ENCODE assay signal across 26 cellular contexts in genomic region chr20:38895098-38895949, GRCh38. TPM values are rescaled to one million over a fixed set of nuclear protein-coding genes. Genes with fewer than 3 reads are reported as not detected.
DNase-seq lines count a peak whose midpoint lies in the region; ATAC-seq and TF ChIP-seq lines count a peak whose summit lies in the region.
"Had no signal": no experiment of that assay in that cellular context is flagged by ENCODE, and none has a peak within 500 bp of the region (broad histone marks: within the 10 kb centered on the region; RNA-seq: fewer than 3 reads in every experiment).

No MANE protein-coding gene starts in this region.

- no peak overlapping the region for H3K9ac ChIP-seq in OCI-LY3 (ENCODE audit: low read length)

- ATAC-seq in stimulated activated naive B cell treated with anti-CD40 and anti-IgM and Interleukin-4, amounts not matched to agents 10 μg/mL and 1 μg/mL and 100 μg/mL, for 72 hours (replicated peaks), result no peak
- ATAC-seq in aorta (ENCODE audit: low FRiP score) (no peak), HG03520 (IDR thresholded peaks at IDR 0.05; ENCODE audit: unreplicated experiment) (no peak)
- ATAC-seq: activated CD4-positive, alpha-beta T cell treated with anti-CD3 and anti-CD28 coated beads for 36 hours; CD8-positive, alpha-beta T cell had no signal

- DNase-seq in activated CD4-positive, alpha-beta memory T cell treated with anti-CD3 and anti-CD28 coated beads for 36 hours, result no peak
- no peak for DNase-seq in activated CD4-positive, alpha-beta memory T cell treated with anti-CD3 and anti-CD28 coated beads, Interleukin-2, amount 10 ng/mL, durations not matched to agents 7 days and 5 days
- DNase-seq in dorsolateral prefrontal cortex, result no peak
- no peak for DNase-seq in stimulated activated naive B cell treated with anti-CD40 and anti-IgM and Interleukin-4, amounts not matched to agents 10 μg/mL and 1 μg/mL and 100 μg/mL, for 72 hours
- DNase-seq in aorta, result no peak
- DNase-seq in effector CD8-positive, alpha-beta T cell (lab: John Stamatoyannopoulos, UW), result no peak
- DNase-seq: activated CD4-positive, alpha-beta T cell treated with anti-CD3 and anti-CD28 coated beads for 36 hours; activated naive CD4-positive, alpha-beta T cell treated with anti-CD3 and anti-CD28 coated beads for 36 hours; activated T-cell treated with anti-CD3 and anti-CD28 coated beads, Interleukin-2, amount 50 U/mL, for 1 hour; AML-193; brain microvascular endothelial cell; CD8-positive, alpha-beta T cell; DMS153; hypothalamus; left cardiac atrium; NCI-H1048; NCI-H446; NCI-H774; SIG-M5; stimulated activated naive CD4-positive, alpha-beta T cell; SW 1271; T1000 had no signal

- H3K27ac ChIP-seq in OCI-LY3 (ENCODE audit: low read length), result peak overlapping the region; percentile 95; the same call in 1 of the 2 replicates
- H3K27ac ChIP-seq in dorsolateral prefrontal cortex, result peak overlapping the region in 56 of 59 donors; percentile 2 to 100 (median 99)
- no peak overlapping the region for H3K27ac ChIP-seq in aorta (ENCODE audit: low read depth in 1 of 2, low read length in 2 of 2)
- H3K27ac ChIP-seq: brain microvascular endothelial cell, epithelial cell of prostate, VCaP had no signal

- H3K9me3 ChIP-seq in OCI-LY3 (ENCODE audit: insufficient read depth, low read length) (no peaks in the 10 kb centered on the region), aorta (ENCODE audit: control insufficient read depth, low read length) (no peaks in the 10 kb centered on the region)

- H3K36me3 ChIP-seq in OCI-LY3 (replicated peaks; ENCODE audit: low read depth, low read length) (peaks cover 63% of the 10 kb centered on the region), aorta (ENCODE audit: control insufficient read depth in 1 of 2, insufficient read depth in 2 of 2, low read length in 1 of 2) (no peaks in the 10 kb centered on the region)
- H3K36me3 ChIP-seq: brain microvascular endothelial cell had no signal

- H3K79me2 ChIP-seq in OCI-LY3 (ENCODE audit: low read length), result peaks cover 93% of the 10 kb centered on the region

- H3K4me3 ChIP-seq in OCI-LY3 (ENCODE audit: low read length) (no peak overlapping the region), dorsolateral prefrontal cortex (no peak overlapping the region), aorta (ENCODE audit: low read length in 2 of 2) (no peak overlapping the region)

- peaks cover 45% of the 10 kb centered on the region for H3K4me1 Mint-ChIP-seq in activated CD4-positive, alpha-beta memory T cell treated with anti-CD3 and anti-CD28 coated beads for 36 hours (ENCODE audit: low read depth)
- peaks cover 48% of the 10 kb centered on the region for H3K4me1 Mint-ChIP-seq in activated CD4-positive, alpha-beta memory T cell treated with anti-CD3 and anti-CD28 coated beads, Interleukin-2, amount 10 ng/mL, durations not matched to agents 7 days and 5 days
- peaks cover 42 to 50% of the 10 kb centered on the region in 2 donors for H3K4me1 Mint-ChIP-seq in stimulated activated naive B cell treated with anti-CD40 and anti-IgM and Interleukin-4, amounts not matched to agents 10 μg/mL and 1 μg/mL and 100 μg/mL, for 72 hours

- peaks cover 45% of the 10 kb centered on the region for H3K36me3 Mint-ChIP-seq in activated CD4-positive, alpha-beta memory T cell treated with anti-CD3 and anti-CD28 coated beads for 36 hours
- H3K36me3 Mint-ChIP-seq in activated CD4-positive, alpha-beta memory T cell treated with anti-CD3 and anti-CD28 coated beads, Interleukin-2, amount 10 ng/mL, durations not matched to agents 7 days and 5 days (ENCODE audit: low read depth), result peaks cover 37% of the 10 kb centered on the region
- H3K36me3 Mint-ChIP-seq in stimulated activated naive B cell treated with anti-CD40 and anti-IgM and Interleukin-4, amounts not matched to agents 10 μg/mL and 1 μg/mL and 100 μg/mL, for 72 hours, result peaks cover 43 to 61% of the 10 kb centered on the region in 2 donors

- H3K4me3 Mint-ChIP-seq in activated CD4-positive, alpha-beta memory T cell treated with anti-CD3 and anti-CD28 coated beads for 36 hours, result no peak overlapping the region
- no peak overlapping the region for H3K4me3 Mint-ChIP-seq in activated CD4-positive, alpha-beta memory T cell treated with anti-CD3 and anti-CD28 coated beads, Interleukin-2, amount 10 ng/mL, durations not matched to agents 7 days and 5 days
- no peak overlapping the region for H3K4me3 Mint-ChIP-seq in stimulated activated naive B cell treated with anti-CD40 and anti-IgM and Interleukin-4, amounts not matched to agents 10 μg/mL and 1 μg/mL and 100 μg/mL, for 72 hours
- H3K4me3 Mint-ChIP-seq: activated CD4-positive, alpha-beta T cell treated with anti-CD3 and anti-CD28 coated beads for 36 hours; activated naive CD4-positive, alpha-beta T cell treated with anti-CD3 and anti-CD28 coated beads for 36 hours; CD8-positive, alpha-beta T cell had no signal

- POLR2A ChIA-PET in activated CD4-positive, alpha-beta memory T cell treated with anti-CD3 and anti-CD28 coated beads for 36 hours (lab: Charles Lee), result interaction anchor here (1.3 kb wide), 1 partner anchor 89 kb away, joined by 3 read pairs; no protein-coding TSS in a partner anchor
- POLR2A ChIA-PET in activated CD4-positive, alpha-beta memory T cell treated with anti-CD3 and anti-CD28 coated beads, Interleukin-2, amount 10 ng/mL, durations not matched to agents 7 days and 5 days (lab: Charles Lee), result interaction anchor here (1.1 kb wide), 1 partner anchor 20 kb away, joined by 3 read pairs; no protein-coding TSS in a partner anchor

- 73% methylated on average over 9 of the region's 9 CpGs for WGBS in aorta, 2 donors

- H2AFZ ChIP-seq in OCI-LY3 (ENCODE audit: low read depth, low read length), result no peak overlapping the region

- H4K20me1 ChIP-seq in OCI-LY3 (ENCODE audit: insufficient read depth, low read length), result peaks cover 20% of the 10 kb centered on the region

- peak overlapping the region; percentile 33 for H3K27ac Mint-ChIP-seq in activated CD4-positive, alpha-beta memory T cell treated with anti-CD3 and anti-CD28 coated beads for 36 hours
- H3K27ac Mint-ChIP-seq in activated CD4-positive, alpha-beta memory T cell treated with anti-CD3 and anti-CD28 coated beads, Interleukin-2, amount 10 ng/mL, durations not matched to agents 7 days and 5 days, result no peak overlapping the region
- H3K27ac Mint-ChIP-seq in stimulated activated naive B cell treated with anti-CD40 and anti-IgM and Interleukin-4, amounts not matched to agents 10 μg/mL and 1 μg/mL and 100 μg/mL, for 72 hours, result peak overlapping the region; percentile 85
- H3K27ac Mint-ChIP-seq: activated naive CD4-positive, alpha-beta T cell treated with anti-CD3 and anti-CD28 coated beads for 36 hours had no signal

- H3K4me1 ChIP-seq in OCI-LY3 (ENCODE audit: low read length) (peaks cover 45% of the 10 kb centered on the region), aorta (ENCODE audit: control insufficient read depth in 1 of 2, insufficient read depth in 2 of 2, low read length in 2 of 2) (no peaks in the 10 kb centered on the region)

- no peak overlapping the region for H3K4me2 ChIP-seq in OCI-LY3 (ENCODE audit: low read length)

- H3K27me3 ChIP-seq in OCI-LY3 (ENCODE audit: low read depth, low read length) (no peaks in the 10 kb centered on the region), dorsolateral prefrontal cortex (no peaks in the 10 kb centered on the region), aorta (ENCODE audit: control insufficient read depth in 1 of 2, insufficient read depth in 2 of 2, low read length in 1 of 2) (no peaks in the 10 kb centered on the region)

- TF ChIP-seq CTCF in OCI-LY3 (IDR thresholded peaks at IDR 0.05; ENCODE audit: low read depth, low read length) (no peak), dorsolateral prefrontal cortex (IDR thresholded peaks at IDR 0.05 in 54 of 56, conservative IDR thresholded peaks at IDR 0.05 in 2 of 56; ENCODE audit: low read depth in 1 of 56, partially characterized antibody in 56 of 56) (no peak)

- CTCF ChIA-PET in activated CD4-positive, alpha-beta memory T cell treated with anti-CD3 and anti-CD28 coated beads for 36 hours (lab: Charles Lee), result interaction anchor here (0.5 to 5.3 kb wide), 12 partner anchors 17 to 262 kb away, joined by 3 to 67 read pairs (median 3); partner anchors contain the start of gene PPP1R16B
- CTCF ChIA-PET in activated CD4-positive, alpha-beta memory T cell treated with anti-CD3 and anti-CD28 coated beads, Interleukin-2, amount 10 ng/mL, durations not matched to agents 7 days and 5 days (lab: Charles Lee), result interaction anchor here (0.7 to 4.2 kb wide), 10 partner anchors 12 to 248 kb away, joined by 3 to 52 read pairs (median 4); partner anchors contain the start of gene PPP1R16B

- intact Hi-C loops in activated CD4-positive, alpha-beta memory T cell treated with anti-CD3 and anti-CD28 coated beads for 36 hours (cut with micrococcal nuclease), result no loop called here
- intact Hi-C loops in dorsolateral prefrontal cortex (cut with DNase I), result loop anchor here (1.0 to 2.0 kb wide), 2 partner anchors 89 to 248 kb away; no protein-coding TSS in a partner anchor
- intact Hi-C loops in aorta (cut with DNase I), result loop anchor here in 1 of 2 donors (10.0 kb wide), 1 partner anchor 171 kb away; the partner anchor contains the start of gene SLC32A1

- H3K27me3 Mint-ChIP-seq in activated CD4-positive, alpha-beta memory T cell treated with anti-CD3 and anti-CD28 coated beads for 36 hours, result no peaks in the 10 kb centered on the region
- H3K27me3 Mint-ChIP-seq in activated CD4-positive, alpha-beta memory T cell treated with anti-CD3 and anti-CD28 coated beads, Interleukin-2, amount 10 ng/mL, durations not matched to agents 7 days and 5 days, result no peaks in the 10 kb centered on the region
- H3K27me3 Mint-ChIP-seq in stimulated activated naive B cell treated with anti-CD40 and anti-IgM and Interleukin-4, amounts not matched to agents 10 μg/mL and 1 μg/mL and 100 μg/mL, for 72 hours, result no peaks in the 10 kb centered on the region
- H3K27me3 Mint-ChIP-seq: activated CD4-positive, alpha-beta T cell treated with anti-CD3 and anti-CD28 coated beads for 36 hours had no signal

- H3K9me3 Mint-ChIP-seq in activated CD4-positive, alpha-beta memory T cell treated with anti-CD3 and anti-CD28 coated beads for 36 hours, result no peaks in the 10 kb centered on the region
- H3K9me3 Mint-ChIP-seq in activated CD4-positive, alpha-beta memory T cell treated with anti-CD3 and anti-CD28 coated beads, Interleukin-2, amount 10 ng/mL, durations not matched to agents 7 days and 5 days, result no peaks in the 10 kb centered on the region
- peaks cover 4 to 5% of the 10 kb centered on the region in 2 donors for H3K9me3 Mint-ChIP-seq in stimulated activated naive B cell treated with anti-CD40 and anti-IgM and Interleukin-4, amounts not matched to agents 10 μg/mL and 1 μg/mL and 100 μg/mL, for 72 hours
- H3K9me3 Mint-ChIP-seq: activated naive CD4-positive, alpha-beta T cell treated with anti-CD3 and anti-CD28 coated beads for 36 hours; CD8-positive, alpha-beta T cell had no signal

RNA-seq across cellular contexts. Expression of gene FAM83D, which starts 30.9 kb away (rescaled TPM):
- 10 to 100 TPM; 11.1 to 11.2 TPM for total RNA-seq in activated CD4-positive, alpha-beta memory T cell treated with anti-CD3 and anti-CD28 coated beads for 36 hours
- 10 to 100 TPM; 18.9 to 19.9 TPM for total RNA-seq in activated CD4-positive, alpha-beta memory T cell treated with anti-CD3 and anti-CD28 coated beads, Interleukin-2, amount 10 ng/mL, durations not matched to agents 7 days and 5 days
- 1 to 10 TPM in 119 of 120 experiments, under 1 TPM in 1; 0.95 to 5.1 (median 2.4) TPM for total RNA-seq in dorsolateral prefrontal cortex
- total RNA-seq in aorta, result 1 to 10 TPM; 3.4 to 6.1 TPM
- 1 to 10 TPM; 1.1 to 2.7 TPM for polyA plus RNA-seq in aorta

Comparison
In these comparisons a context has a peak if more than half of its experiments do, and no peak if none do; other contexts are left out.
1. H3K27ac ChIP-seq: peak in OCI-LY3 (single experiment) and dorsolateral prefrontal cortex (56 of 59); none in aorta (0 of 2).